33 cellular contexts compared by ENCODE assay signal in the genomic region with DNA sequence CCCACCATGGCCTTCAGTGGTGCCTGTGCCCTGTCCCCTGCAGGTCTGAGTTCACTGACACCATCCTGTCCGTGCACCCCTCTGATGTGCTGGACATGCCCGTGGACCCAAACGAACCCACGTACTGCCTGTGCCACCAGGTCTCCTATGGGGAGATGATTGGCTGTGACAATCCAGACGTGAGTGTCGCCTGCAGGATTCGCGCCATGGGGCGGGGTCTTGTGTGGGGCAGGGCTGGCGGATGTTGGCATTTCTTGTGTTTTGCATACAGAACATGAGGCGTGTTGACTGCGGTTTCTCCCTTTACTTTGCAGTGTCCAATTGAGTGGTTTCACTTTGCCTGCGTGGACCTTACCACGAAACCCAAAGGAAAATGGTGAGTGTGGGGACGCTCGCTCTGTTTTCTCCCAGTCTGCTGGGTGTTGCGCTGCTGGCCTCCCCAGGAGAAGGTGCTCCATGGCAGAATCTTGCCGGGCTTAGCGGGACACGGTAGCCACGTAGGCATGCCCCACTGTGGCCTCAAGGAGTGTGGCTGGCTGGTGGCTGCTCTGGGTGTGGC. TPM values are rescaled to one million over a fixed set of nuclear protein-coding genes. Genes with fewer than 3 reads are reported as not detected.
"Had no signal": no experiment of that assay in that cellular context is flagged by ENCODE, and none has a peak within 500 bp of the region (broad histone marks: within the 10 kb centered on the region; RNA-seq: fewer than 3 reads in every experiment).

No MANE protein-coding gene starts in this region.

- H3K4me2 ChIP-seq: hepatocyte had no signal

- H3K4me1 ChIP-seq: gastroesophageal sphincter, upper lobe of right lung had no signal

- H3K4me3 ChIP-seq: coronary artery, dorsolateral prefrontal cortex, gastroesophageal sphincter, hepatocyte, ovary, upper lobe of right lung had no signal

- H3K36me3 ChIP-seq: ovary had no signal

- H3K9me3 ChIP-seq: gastroesophageal sphincter, neutrophil, upper lobe of right lung had no signal

- H3K27me3 ChIP-seq: brain microvascular endothelial cell, dorsolateral prefrontal cortex, gastroesophageal sphincter, hepatocyte, neutrophil, ovary, upper lobe of right lung had no signal

- H3K27ac ChIP-seq: brain microvascular endothelial cell, coronary artery, dorsolateral prefrontal cortex, gastroesophageal sphincter, hepatocyte, neutrophil, ovary, upper lobe of right lung, WERI-Rb-1 had no signal

- FAIRE-seq: astrocyte, endothelial cell of umbilical vein, keratinocyte, small intestine had no signal

- H3K79me2 ChIP-seq: hepatocyte had no signal

- H2AFZ ChIP-seq: hepatocyte had no signal

- DNase-seq: activated CD4-positive, alpha-beta memory T cell treated with anti-CD3 and anti-CD28 coated beads, Interleukin-2, amount 10 ng/mL, durations not matched to agents 7 days and 5 days; activated CD4-positive, alpha-beta T cell treated with anti-CD3 and anti-CD28 coated beads for 48 hours; activated CD8-positive, alpha-beta memory T cell treated with anti-CD3 and anti-CD28 coated beads, Interleukin-2, amount 50 U/mL, for 48 hours; activated gamma-delta T cell treated with Interleukin-2 at 50 U/mL for 16 hours; activated naive CD4-positive, alpha-beta T cell treated with anti-CD3 and anti-CD28 coated beads, Interleukin-2, amount 50 U/mL, for 16 hours; activated T-cell treated with anti-CD3 and anti-CD28 coated beads, Interleukin-2, amount 50 U/mL, for 24 hours; amniotic stem cell; brain microvascular endothelial cell; dorsolateral prefrontal cortex; effector memory CD4-positive, alpha-beta T cell; left cardiac atrium; left ventricle myocardium superior; naive B cell; nephron progenitor cell; ovary; small intestine; stimulated activated CD4-positive, alpha-beta T cell treated with anti-CD3 and anti-CD28 coated beads, Interleukin-4, amount 100 ng/mL, for 24 hours; stimulated activated naive CD8-positive, alpha-beta T cell treated with anti-CD3 and anti-CD28 coated beads, Interleukin-15, amount 100 ng/mL, for 72 hours; substantia nigra; T1000; upper lobe of right lung; WERI-Rb-1 had no signal

RNA-seq across cellular contexts. Expression of a gene that starts 53.6 kb away (rescaled TPM):
- total RNA-seq: astrocyte, cardiac septum, endothelial cell of umbilical vein, left ventricle myocardium superior, lung microvascular endothelial cell, sciatic nerve, upper lobe of right lung had no signal
- polyA plus RNA-seq: endothelial cell of umbilical vein, fibroblast of lung, hepatocyte, keratinocyte had no signal
